In the genomic region with DNA sequence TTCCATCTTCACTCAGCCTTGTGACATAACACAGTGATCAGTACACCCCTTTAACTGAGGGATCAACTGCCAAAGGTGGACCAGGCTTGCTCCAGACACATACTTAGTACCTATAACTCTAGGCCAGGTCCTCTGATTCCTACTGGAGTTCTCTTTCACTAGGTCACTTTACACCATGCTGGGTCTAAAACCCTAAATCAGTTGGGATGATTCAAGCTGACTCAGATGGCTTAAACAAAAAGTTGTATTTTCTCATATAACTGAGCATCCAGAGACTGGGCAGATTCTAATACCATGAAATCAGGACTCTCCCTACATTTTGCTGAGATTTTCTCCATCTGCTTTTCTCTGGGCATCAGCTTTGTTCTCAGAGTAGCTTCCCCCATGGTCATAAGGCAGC, we compare ENCODE assay signal across 21 cellular contexts.
"Had no signal": no experiment of that assay in that cellular context is flagged by ENCODE, and none has a peak within 500 bp of the region (broad histone marks: within the 10 kb centered on the region; RNA-seq: fewer than 3 reads in every experiment).

No MANE protein-coding gene starts in this region.

- H3K9me3 ChIP-seq: heart right ventricle, right atrium auricular region, stomach, suprapubic skin, tibial artery had no signal

- H3K4me1 ChIP-seq: right atrium auricular region, stomach had no signal

- DNase-seq: activated B cell treated with CpG ODN at 0.5 μM for 24 hours; activated CD4-positive, alpha-beta T cell treated with anti-CD3 and anti-CD28 coated beads, Interleukin-2, amount 50 U/mL, for 1 hour; activated effector memory CD4-positive, alpha-beta T cell treated with Interleukin-2 at 50 U/mL for 16 hours; activated naive CD4-positive, alpha-beta T cell treated with Interleukin-2 at 50 U/mL for 16 hours; activated T-cell treated with anti-CD3 and anti-CD28 coated beads for 4 hours; anterior cingulate cortex; dorsolateral prefrontal cortex; effector memory CD4-positive, alpha-beta T cell; erythroblast; foreskin melanocyte; heart right ventricle; naive thymus-derived CD4-positive, alpha-beta T cell; occipital lobe; stimulated activated CD4-positive, alpha-beta T cell treated with anti-CD3 and anti-CD28 coated beads, Interleukin-15, amount 100 ng/mL, for 24 hours; stimulated activated CD4-positive, alpha-beta T cell treated with anti-CD3 and anti-CD28 coated beads, Interleukin-2, amount 100 ng/mL, for 24 hours; stimulated activated naive B cell treated with anti-CD40 and anti-IgM and Interleukin-4, amounts not matched to agents 10 μg/mL and 1 μg/mL and 100 μg/mL, for 72 hours; stomach; tibial artery had no signal

- H3K4me3 ChIP-seq: coronary artery, dorsolateral prefrontal cortex, heart right ventricle, right atrium auricular region, stomach, suprapubic skin, tibial artery had no signal

- H3K27me3 ChIP-seq: right atrium auricular region had no signal

- H3K27ac ChIP-seq: coronary artery, dorsolateral prefrontal cortex, heart right ventricle, right atrium auricular region, stomach, suprapubic skin, tibial artery had no signal

- H3K36me3 ChIP-seq: heart right ventricle, right atrium auricular region, stomach, suprapubic skin, tibial artery had no signal

- ATAC-seq: heart right ventricle; naive thymus-derived CD4-positive, alpha-beta T cell; stimulated activated naive B cell treated with anti-CD40 and anti-IgM and Interleukin-4, amounts not matched to agents 10 μg/mL and 1 μg/mL and 100 μg/mL, for 72 hours had no signal
